20 cellular contexts compared by ENCODE assay signal in genomic region chr16:77890075-77890474, GRCh38.
"Had no signal": no experiment of that assay in that cellular context is flagged by ENCODE, and none has a peak within 500 bp of the region (broad histone marks: within the 10 kb centered on the region; RNA-seq: fewer than 3 reads in every experiment).

No MANE protein-coding gene starts in this region.

- DNase-seq: activated CD8-positive, alpha-beta memory T cell treated with anti-CD3 and anti-CD28 coated beads for 24 hours; activated gamma-delta T cell; activated T-cell treated with anti-CD3 and anti-CD28 coated beads, Interleukin-2, amount 50 U/mL, for 72 hours; adrenal gland; cerebellar nuclear complex; cortex of kidney; erythroblast; foreskin melanocyte; glutamatergic neuron; hippocampal formation; islet precursor cell; midbrain; nephron progenitor cell; posterior cingulate gyrus; stimulated activated CD4-positive, alpha-beta T cell treated with anti-CD3 and anti-CD28 coated beads, Interleukin-12 subunit alpha, Interleukin-12 subunit beta, amount 100 ng/mL, for 4 hours; stimulated activated CD4-positive, alpha-beta T cell treated with anti-CD3 and anti-CD28 coated beads, Interleukin-1b, Interleukin-23, amount 100 ng/mL, for 48 hours; stimulated activated CD8-positive, alpha-beta memory T cell treated with anti-CD3 and anti-CD28 coated beads, Interleukin-4, amount 100 ng/mL, for 48 hours; stimulated activated naive CD4-positive, alpha-beta T cell treated with Interleukin-2 at 50 U/mL for 16 hours; T1000; thyroid gland had no signal
